In the genomic region with DNA sequence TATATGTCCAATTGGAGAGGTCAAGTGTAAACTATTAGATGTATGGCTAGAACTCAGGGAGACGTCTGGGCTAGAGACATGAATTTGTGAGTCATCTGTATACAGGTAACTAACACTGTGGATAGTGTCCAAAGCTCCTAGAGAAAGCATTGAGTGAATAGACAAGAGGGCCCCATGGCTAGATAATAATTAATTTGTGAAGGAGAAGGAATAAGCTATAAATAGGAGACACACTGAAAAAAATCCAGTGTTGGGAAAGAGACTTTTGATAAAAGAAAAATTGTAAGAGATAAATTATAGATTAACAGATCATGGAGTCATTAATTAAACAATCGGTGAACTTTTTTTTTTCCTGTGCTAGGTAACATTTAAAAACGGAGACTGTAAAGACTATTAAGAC, we compare ENCODE assay signal across 20 cellular contexts.
DNase-seq lines count a peak whose midpoint lies in the region; FAIRE-seq and TF ChIP-seq lines count a peak whose summit lies in the region.
"Had no signal": no experiment of that assay in that cellular context is flagged by ENCODE, and none has a peak within 500 bp of the region (broad histone marks: within the 10 kb centered on the region; RNA-seq: fewer than 3 reads in every experiment).

No MANE protein-coding gene starts in this region.

- peaks cover 3% of the 10 kb centered on the region for H3K9me3 Mint-ChIP-seq in Calu3 (ENCODE audit: low read depth, unreplicated experiment)

- H3K9me3 ChIP-seq in smooth muscle cell (replicated peaks; ENCODE audit: low read depth) = no peaks in the 10 kb centered on the region
- H3K9me3 ChIP-seq: BE2C, SJSA1 had no signal

- no TSS peak for BruUV-seq in Calu3 (replicated peaks; lab: Mats Ljungman, UMichigan)

- no peak overlapping the region for H3K9ac ChIP-seq in smooth muscle cell (ENCODE audit: low read depth)

- H3K27me3 ChIP-seq in smooth muscle cell (ENCODE audit: low read depth) = no peaks in the 10 kb centered on the region
- H3K27me3 ChIP-seq: BE2C, SJSA1 had no signal

- H3F3A ChIP-seq in smooth muscle cell (ENCODE audit: low read depth) = peaks cover 26% of the 10 kb centered on the region

- WGBS in smooth muscle cell (ENCODE audit: low lambda C conversion rate) = 62% methylated on average over 3 of the region's 3 CpGs

- H3K27ac ChIP-seq in smooth muscle cell (ENCODE audit: low read depth) = peak overlapping the region; percentile 22
- H3K27ac ChIP-seq: SJSA1 had no signal

- peak overlapping the region; percentile 82 for H3K27ac Mint-ChIP-seq in Calu3 (ENCODE audit: unreplicated experiment)
- H3K27ac Mint-ChIP-seq: CD4-positive, alpha-beta memory T cell had no signal

- peak overlapping the region; percentile 31 for H3K4me3 Mint-ChIP-seq in Calu3 (ENCODE audit: low read depth, unreplicated experiment)
- H3K4me3 Mint-ChIP-seq: CD4-positive, alpha-beta memory T cell had no signal

- H3K4me3 ChIP-seq in smooth muscle cell = no peak overlapping the region
- H3K4me3 ChIP-seq: SJSA1 had no signal

- H3K4me1 Mint-ChIP-seq in Calu3 (ENCODE audit: low read depth, unreplicated experiment) = peaks cover 31% of the 10 kb centered on the region
- H3K4me1 Mint-ChIP-seq: CD4-positive, alpha-beta memory T cell had no signal

- H3K36me3 ChIP-seq in smooth muscle cell (ENCODE audit: low read depth) = no peaks in the 10 kb centered on the region
- H3K36me3 ChIP-seq: BE2C, SJSA1 had no signal

- no peak for TF ChIP-seq CTCF in Calu3 (IDR thresholded peaks at IDR 0.05; ENCODE audit: unreplicated experiment)
- TF ChIP-seq CTCF in smooth muscle cell (IDR thresholded peaks at IDR 0.05; ENCODE audit: borderline replicate concordance, insufficient read depth, poor library complexity, severe bottlenecking) = no peak

- no peaks in the 10 kb centered on the region for H3K36me3 Mint-ChIP-seq in Calu3 (ENCODE audit: insufficient read depth, unreplicated experiment)
- H3K36me3 Mint-ChIP-seq: CD4-positive, alpha-beta memory T cell had no signal

- H3K79me2 ChIP-seq in smooth muscle cell (ENCODE audit: low read depth) = no peaks in the 10 kb centered on the region

- no peak overlapping the region for H3K4me2 ChIP-seq in smooth muscle cell

- peak overlapping the region; percentile 54 for H2AFZ ChIP-seq in smooth muscle cell (ENCODE audit: low read depth)

- no peaks in the 10 kb centered on the region for H3K27me3 Mint-ChIP-seq in Calu3 (ENCODE audit: unreplicated experiment)
- H3K27me3 Mint-ChIP-seq: CD4-positive, alpha-beta memory T cell had no signal

- peak; percentile 23 for FAIRE-seq in endometrium (lab: Jason Lieb, UNC)
- FAIRE-seq: GM12891, GM18507 had no signal

- intact Hi-C loops in Calu3 (cut with micrococcal nuclease; ENCODE audit: unreplicated experiment) = loop anchor here (2.0 to 5.0 kb wide), 3 partner anchors 45 to 329 kb away; a partner anchor contains a TSS

- CTCF ChIA-PET in Calu3 (lab: Charles Lee) = interaction anchor here (0.6 to 1.0 kb wide), 4 partner anchors 46 to 369 kb away, joined by 3 to 4 read pairs (median 4); no protein-coding TSS in a partner anchor

- H3K4me1 ChIP-seq in smooth muscle cell (ENCODE audit: low read depth) = peaks cover 6% of the 10 kb centered on the region
- H3K4me1 ChIP-seq: SJSA1 had no signal

- H4K20me1 ChIP-seq in smooth muscle cell (ENCODE audit: low read depth) = no peaks in the 10 kb centered on the region

- DNase-seq in Calu3 (peak; percentile 4), kidney glomerular epithelial cell (lab: John Stamatoyannopoulos, UW) (peak; percentile 93), smooth muscle cell (lab: John Stamatoyannopoulos, UW; ENCODE audit: unreplicated experiment) (no peak), NCI-H2196 treated with DMSO at 0.1 percent for 48 hours (lab: John Stamatoyannopoulos, UW; ENCODE audit: unreplicated experiment) (no peak), hippocampal formation (lab: John Stamatoyannopoulos, UW) (no peak)
- no peak for DNase-seq in activated CD8-positive, alpha-beta memory T cell treated with anti-CD3 and anti-CD28 coated beads for 24 hours
- DNase-seq: BE2C; CD4-positive, alpha-beta memory T cell; GF-D8; GOT3; KBM-7; MV-4-11; NCI-H1417; NCI-H1930; NCI-H2171 treated with DMSO at 0.1 percent for 48 hours; NCI-H748 treated with DMSO at 0.1 percent for 48 hours had no signal

Comparison
In these comparisons a context has a peak if more than half of its experiments do, and no peak if none do; other contexts are left out.
1. DNase-seq: peak in Calu3 (single experiment) and kidney glomerular epithelial cell (single experiment); none in smooth muscle cell (single experiment), NCI-H2196 treated with DMSO at 0.1 percent for 48 hours (single experiment), hippocampal formation (0 of 2) and activated CD8-positive, alpha-beta memory T cell treated with anti-CD3 and anti-CD28 coated beads for 24 hours (single experiment).